ENCODE assay signal across 25 cellular contexts in genomic region chr7:49333180-49333881, GRCh38.
DNase-seq lines count a peak whose midpoint lies in the region; ATAC-seq, FAIRE-seq and TF ChIP-seq lines count a peak whose summit lies in the region.
"Had no signal": no experiment of that assay in that cellular context is flagged by ENCODE, and none has a peak within 500 bp of the region (broad histone marks: within the 10 kb centered on the region; RNA-seq: fewer than 3 reads in every experiment).

No MANE protein-coding gene starts in this region.

- H3K36me3 ChIP-seq in OCI-LY7 (ENCODE audit: insufficient read depth, low read length), result peaks cover 51% of the 10 kb centered on the region
- H3K36me3 ChIP-seq: left ventricle myocardium inferior, ovary, right lobe of liver, stomach, transverse colon had no signal

- DNase-seq in H54 (ENCODE audit: insufficient read length, low spot score) (no peak), OCI-LY7 (ENCODE audit: low spot score) (peak; percentile 94), DMS114 treated with DMSO at 0.1 percent for 48 hours (lab: John Stamatoyannopoulos, UW; ENCODE audit: unreplicated experiment) (no peak), erythroblast (lab: John Stamatoyannopoulos, UW) (no peak), pons (ENCODE audit: low spot score) (no peak)
- no peak for DNase-seq in activated naive CD8-positive, alpha-beta T cell treated with anti-CD3 and anti-CD28 coated beads for 36 hours
- DNase-seq: activated CD4-positive, alpha-beta T cell treated with anti-CD3 and anti-CD28 coated beads for 48 hours; activated naive CD8-positive, alpha-beta T cell treated with anti-CD3 and anti-CD28 coated beads, Interleukin-2, amount 10 ng/mL, durations not matched to agents 7 days and 5 days; foreskin fibroblast; left ventricle myocardium inferior; naive thymus-derived CD8-positive, alpha-beta T cell; NCI-H1417 treated with DMSO at 0.1 percent for 48 hours; ovary; right lobe of liver; stomach; T-helper 17 cell; transverse colon had no signal

- H2AFZ ChIP-seq in OCI-LY7 (ENCODE audit: low read length), result peak overlapping the region; percentile 73

- TSS peak; percentile 83 for BruUV-seq in OCI-LY7 (replicated peaks; lab: Mats Ljungman, UMichigan)

- peak overlapping the region; percentile 45 for H3K4me3 ChIP-seq in OCI-LY7 (ENCODE audit: low read depth, low read length, poor library complexity, severe bottlenecking)
- H3K4me3 ChIP-seq: left ventricle myocardium inferior, ovary, right lobe of liver, SK-N-MC, stomach, transverse colon had no signal

- no peaks in the 10 kb centered on the region for H4K20me1 ChIP-seq in OCI-LY7 (ENCODE audit: insufficient read depth, low read length)

- intact Hi-C loops in OCI-LY7 (cut with micrococcal nuclease; ENCODE audit: unreplicated experiment), result loop anchor here (1.0 to 10.0 kb wide), 5 partner anchors 245 to 541 kb away; no protein-coding TSS in a partner anchor

- H3K4me3 Mint-ChIP-seq in activated naive CD8-positive, alpha-beta T cell treated with anti-CD3 and anti-CD28 coated beads for 36 hours, result no peak overlapping the region
- H3K4me3 Mint-ChIP-seq: activated naive CD8-positive, alpha-beta T cell treated with anti-CD3 and anti-CD28 coated beads, Interleukin-2, amount 10 ng/mL, durations not matched to agents 7 days and 5 days; activated T-helper 17 cell treated with anti-CD3 and anti-CD28 coated beads, Interleukin-2, amount 50 U/mL, for 72 hours; mesothelial cell of epicardium; naive thymus-derived CD8-positive, alpha-beta T cell; T-helper 17 cell had no signal

- TF ChIP-seq CTCF in OCI-LY7 (conservative IDR thresholded peaks at IDR 0.05; ENCODE audit: low read length), result no peak

- H3K4me2 ChIP-seq in OCI-LY7 (ENCODE audit: low read length), result peak overlapping the region; percentile 63

- H3K9me3 Mint-ChIP-seq in activated naive CD8-positive, alpha-beta T cell treated with anti-CD3 and anti-CD28 coated beads for 36 hours, result no peaks in the 10 kb centered on the region
- H3K9me3 Mint-ChIP-seq: mesothelial cell of epicardium had no signal

- peaks cover 58% of the 10 kb centered on the region for H3K4me1 ChIP-seq in OCI-LY7 (ENCODE audit: insufficient read depth, low read length, poor library complexity, severe bottlenecking)
- H3K4me1 ChIP-seq: left ventricle myocardium inferior, right lobe of liver, stomach, transverse colon had no signal

- H3K36me3 Mint-ChIP-seq in activated naive CD8-positive, alpha-beta T cell treated with anti-CD3 and anti-CD28 coated beads for 36 hours, result no peaks in the 10 kb centered on the region
- H3K36me3 Mint-ChIP-seq: activated naive CD8-positive, alpha-beta T cell treated with anti-CD3 and anti-CD28 coated beads, Interleukin-2, amount 10 ng/mL, durations not matched to agents 7 days and 5 days; mesothelial cell of epicardium; naive thymus-derived CD8-positive, alpha-beta T cell had no signal

- H3K27me3 Mint-ChIP-seq in activated naive CD8-positive, alpha-beta T cell treated with anti-CD3 and anti-CD28 coated beads for 36 hours, result no peaks in the 10 kb centered on the region
- H3K27me3 Mint-ChIP-seq: activated naive CD8-positive, alpha-beta T cell treated with anti-CD3 and anti-CD28 coated beads, Interleukin-2, amount 10 ng/mL, durations not matched to agents 7 days and 5 days; activated T-helper 17 cell treated with anti-CD3 and anti-CD28 coated beads, Interleukin-2, amount 50 U/mL, for 72 hours; naive thymus-derived CD8-positive, alpha-beta T cell; T-helper 17 cell had no signal

- no peaks in the 10 kb centered on the region for H3K4me1 Mint-ChIP-seq in activated naive CD8-positive, alpha-beta T cell treated with anti-CD3 and anti-CD28 coated beads for 36 hours
- H3K4me1 Mint-ChIP-seq: activated naive CD8-positive, alpha-beta T cell treated with anti-CD3 and anti-CD28 coated beads, Interleukin-2, amount 10 ng/mL, durations not matched to agents 7 days and 5 days; activated T-helper 17 cell treated with anti-CD3 and anti-CD28 coated beads, Interleukin-2, amount 50 U/mL, for 72 hours; mesothelial cell of epicardium; naive thymus-derived CD8-positive, alpha-beta T cell; T-helper 17 cell had no signal

- H3K9me2 ChIP-seq in OCI-LY7 (ENCODE audit: insufficient read depth, low read length), result no peaks in the 10 kb centered on the region

- FAIRE-seq in H54 (lab: Jason Lieb, UNC), result peak; percentile 20
- FAIRE-seq: D721Med had no signal

- no peaks in the 10 kb centered on the region for H3K79me2 ChIP-seq in OCI-LY7 (ENCODE audit: insufficient read depth, low read depth, low read length)

- peaks cover 47% of the 10 kb centered on the region for H3K9me3 ChIP-seq in OCI-LY7 (ENCODE audit: low read length)
- H3K9me3 ChIP-seq: left ventricle myocardium inferior, ovary, right lobe of liver, stomach, transverse colon had no signal

- TF ChIP-seq POLR2A in H54 (IDR thresholded peaks at IDR 0.05; ENCODE audit: low read depth, low read length), result no peak
- no peak for TF ChIP-seq POLR2A in erythroblast (IDR thresholded peaks at IDR 0.05; ENCODE audit: low read length)

- peak; percentile 87 for ATAC-seq in GM18868 (IDR thresholded peaks at IDR 0.05; ENCODE audit: unreplicated experiment)
- peak; percentile 60 for ATAC-seq in HG03342 (IDR thresholded peaks at IDR 0.05; ENCODE audit: unreplicated experiment)
- ATAC-seq: activated T-helper 17 cell treated with anti-CD3 and anti-CD28 coated beads, Interleukin-2, amount 50 U/mL, for 72 hours; naive thymus-derived CD8-positive, alpha-beta T cell; right lobe of liver; T-helper 17 cell had no signal

- H3K27ac Mint-ChIP-seq in activated naive CD8-positive, alpha-beta T cell treated with anti-CD3 and anti-CD28 coated beads for 36 hours, result no peak overlapping the region
- H3K27ac Mint-ChIP-seq: activated naive CD8-positive, alpha-beta T cell treated with anti-CD3 and anti-CD28 coated beads, Interleukin-2, amount 10 ng/mL, durations not matched to agents 7 days and 5 days; activated T-helper 17 cell treated with anti-CD3 and anti-CD28 coated beads, Interleukin-2, amount 50 U/mL, for 72 hours; mesothelial cell of epicardium; naive thymus-derived CD8-positive, alpha-beta T cell; T-helper 17 cell had no signal

- POLR2A ChIA-PET in OCI-LY7 (lab: Charles Lee), result interaction anchor here (1.1 to 2.4 kb wide), 3 partner anchors 8 to 259 kb away, joined by 3 to 14 read pairs (median 4); no protein-coding TSS in a partner anchor

- peak overlapping the region; percentile 100 for H3K27ac ChIP-seq in OCI-LY7 (ENCODE audit: low read depth, low read length, poor library complexity, severe bottlenecking)
- H3K27ac ChIP-seq: epithelial cell of prostate, left ventricle myocardium inferior, ovary, right lobe of liver, RWPE1, SK-N-MC, stomach, transverse colon had no signal

- CTCF ChIA-PET in OCI-LY7 (lab: Charles Lee; ENCODE audit: unreplicated experiment), result interaction anchor here (1.2 kb wide), 1 partner anchor 458 kb away, joined by 3 read pairs; no protein-coding TSS in a partner anchor
